ENCODE assay signal across 1 cellular context in the genomic region with DNA sequence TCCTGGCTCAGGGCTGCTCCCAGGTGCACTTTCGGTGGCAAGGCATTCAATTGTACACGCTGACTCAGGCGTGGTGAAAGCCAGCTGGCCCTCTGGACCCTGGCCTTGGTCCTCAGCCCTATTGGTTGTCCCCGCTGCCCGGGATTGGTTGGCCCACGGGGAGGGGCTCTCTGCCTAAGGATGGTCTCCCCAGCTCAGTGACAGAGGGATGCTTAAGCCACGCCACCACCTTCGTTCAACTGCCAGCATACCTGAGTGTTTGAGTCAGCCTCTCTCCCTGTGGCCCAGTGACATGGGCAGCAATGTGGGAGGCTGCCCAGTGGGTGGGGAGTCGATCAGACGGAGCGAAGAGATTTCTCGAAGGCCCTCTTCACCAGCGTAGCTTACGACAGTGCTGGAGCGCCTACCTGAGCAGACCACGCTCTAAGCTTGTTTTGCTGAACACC.
TF ChIP-seq lines count a peak whose summit lies in the region.

No MANE protein-coding gene starts in this region.

TF ChIP-seq in GM23338, 12 proteins besides CTCF, POLR2A, EP300 and RAD21 (continued from another document):
- TF ChIP-seq, protein P1, sequence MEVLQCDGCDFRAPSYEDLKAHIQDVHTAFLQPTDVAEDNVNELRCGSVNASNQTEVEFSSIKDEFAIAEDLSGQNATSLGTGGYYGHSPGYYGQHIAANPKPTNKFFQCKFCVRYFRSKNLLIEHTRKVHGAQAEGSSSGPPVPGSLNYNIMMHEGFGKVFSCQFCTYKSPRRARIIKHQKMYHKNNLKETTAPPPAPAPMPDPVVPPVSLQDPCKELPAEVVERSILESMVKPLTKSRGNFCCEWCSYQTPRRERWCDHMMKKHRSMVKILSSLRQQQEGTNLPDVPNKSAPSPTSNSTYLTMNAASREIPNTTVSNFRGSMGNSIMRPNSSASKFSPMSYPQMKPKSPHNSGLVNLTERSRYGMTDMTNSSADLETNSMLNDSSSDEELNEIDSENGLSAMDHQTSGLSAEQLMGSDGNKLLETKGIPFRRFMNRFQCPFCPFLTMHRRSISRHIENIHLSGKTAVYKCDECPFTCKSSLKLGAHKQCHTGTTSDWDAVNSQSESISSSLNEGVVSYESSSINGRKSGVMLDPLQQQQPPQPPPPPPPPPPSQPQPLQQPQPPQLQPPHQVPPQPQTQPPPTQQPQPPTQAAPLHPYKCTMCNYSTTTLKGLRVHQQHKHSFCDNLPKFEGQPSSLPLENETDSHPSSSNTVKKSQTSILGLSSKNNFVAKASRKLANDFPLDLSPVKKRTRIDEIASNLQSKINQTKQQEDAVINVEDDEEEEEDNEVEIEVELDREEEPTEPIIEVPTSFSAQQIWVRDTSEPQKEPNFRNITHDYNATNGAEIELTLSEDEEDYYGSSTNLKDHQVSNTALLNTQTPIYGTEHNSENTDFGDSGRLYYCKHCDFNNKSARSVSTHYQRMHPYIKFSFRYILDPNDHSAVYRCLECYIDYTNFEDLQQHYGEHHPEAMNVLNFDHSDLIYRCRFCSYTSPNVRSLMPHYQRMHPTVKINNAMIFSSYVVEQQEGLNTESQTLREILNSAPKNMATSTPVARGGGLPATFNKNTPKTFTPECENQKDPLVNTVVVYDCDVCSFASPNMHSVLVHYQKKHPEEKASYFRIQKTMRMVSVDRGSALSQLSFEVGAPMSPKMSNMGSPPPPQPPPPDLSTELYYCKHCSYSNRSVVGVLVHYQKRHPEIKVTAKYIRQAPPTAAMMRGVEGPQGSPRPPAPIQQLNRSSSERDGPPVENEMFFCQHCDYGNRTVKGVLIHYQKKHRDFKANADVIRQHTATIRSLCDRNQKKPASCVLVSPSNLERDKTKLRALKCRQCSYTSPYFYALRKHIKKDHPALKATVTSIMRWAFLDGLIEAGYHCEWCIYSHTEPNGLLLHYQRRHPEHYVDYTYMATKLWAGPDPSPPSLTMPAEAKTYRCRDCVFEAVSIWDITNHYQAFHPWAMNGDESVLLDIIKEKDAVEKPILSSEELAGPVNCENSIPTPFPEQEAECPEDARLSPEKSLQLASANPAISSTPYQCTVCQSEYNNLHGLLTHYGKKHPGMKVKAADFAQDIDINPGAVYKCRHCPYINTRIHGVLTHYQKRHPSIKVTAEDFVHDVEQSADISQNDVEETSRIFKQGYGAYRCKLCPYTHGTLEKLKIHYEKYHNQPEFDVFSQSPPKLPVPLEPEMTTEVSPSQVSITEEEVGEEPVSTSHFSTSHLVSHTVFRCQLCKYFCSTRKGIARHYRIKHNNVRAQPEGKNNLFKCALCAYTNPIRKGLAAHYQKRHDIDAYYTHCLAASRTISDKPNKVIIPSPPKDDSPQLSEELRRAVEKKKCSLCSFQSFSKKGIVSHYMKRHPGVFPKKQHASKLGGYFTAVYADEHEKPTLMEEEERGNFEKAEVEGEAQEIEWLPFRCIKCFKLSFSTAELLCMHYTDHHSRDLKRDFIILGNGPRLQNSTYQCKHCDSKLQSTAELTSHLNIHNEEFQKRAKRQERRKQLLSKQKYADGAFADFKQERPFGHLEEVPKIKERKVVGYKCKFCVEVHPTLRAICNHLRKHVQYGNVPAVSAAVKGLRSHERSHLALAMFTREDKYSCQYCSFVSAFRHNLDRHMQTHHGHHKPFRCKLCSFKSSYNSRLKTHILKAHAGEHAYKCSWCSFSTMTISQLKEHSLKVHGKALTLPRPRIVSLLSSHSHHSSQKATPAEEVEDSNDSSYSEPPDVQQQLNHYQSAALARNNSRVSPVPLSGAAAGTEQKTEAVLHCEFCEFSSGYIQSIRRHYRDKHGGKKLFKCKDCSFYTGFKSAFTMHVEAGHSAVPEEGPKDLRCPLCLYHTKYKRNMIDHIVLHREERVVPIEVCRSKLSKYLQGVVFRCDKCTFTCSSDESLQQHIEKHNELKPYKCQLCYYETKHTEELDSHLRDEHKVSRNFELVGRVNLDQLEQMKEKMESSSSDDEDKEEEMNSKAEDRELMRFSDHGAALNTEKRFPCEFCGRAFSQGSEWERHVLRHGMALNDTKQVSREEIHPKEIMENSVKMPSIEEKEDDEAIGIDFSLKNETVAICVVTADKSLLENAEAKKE (CRISPR knock-in tag; IDR thresholded peaks at IDR 0.05), result no peak
- TF ChIP-seq NANOG (IDR thresholded peaks at IDR 0.05; ENCODE audit: borderline replicate concordance) (no peak), ZNF114 (CRISPR knock-in tag; IDR thresholded peaks at IDR 0.05) (no peak), EZH2 (IDR thresholded peaks at IDR 0.05; ENCODE audit: low read depth, unreplicated experiment) (no peak), STAT1 (IDR thresholded peaks at IDR 0.05; ENCODE audit: unreplicated experiment) (no peak), POLR2AphosphoS5 (IDR thresholded peaks at IDR 0.05; ENCODE audit: low read depth) (no peak), ZNF331 (CRISPR knock-in tag; IDR thresholded peaks at IDR 0.05; ENCODE audit: low read depth) (no peak), CREB1 (CRISPR knock-in tag; IDR thresholded peaks at IDR 0.05; ENCODE audit: low read depth) (no peak), EZH2phosphoT487 (IDR thresholded peaks at IDR 0.05; ENCODE audit: unreplicated experiment) (no peak), JUNB (IDR thresholded peaks at IDR 0.05; ENCODE audit: unreplicated experiment) (no peak)
